ENCODE assay signal across 27 cellular contexts in genomic region chr7:1438208-1438607, GRCh38. TPM values are rescaled to one million over a fixed set of nuclear protein-coding genes. Genes with fewer than 3 reads are reported as not detected.
DNase-seq lines count a peak whose midpoint lies in the region; ATAC-seq, FAIRE-seq and TF ChIP-seq lines count a peak whose summit lies in the region.
"Had no signal": no experiment of that assay in that cellular context is flagged by ENCODE, and none has a peak within 500 bp of the region (broad histone marks: within the 10 kb centered on the region; RNA-seq: fewer than 3 reads in every experiment).

No MANE protein-coding gene starts in this region.

- H2BK5ac ChIP-seq in H1 (ENCODE audit: low read depth, low read length) (no peak overlapping the region), neuronal stem cell (ENCODE audit: low read length) (peak overlapping the region; percentile 24)

- no peak overlapping the region for H3K27ac Mint-ChIP-seq in stimulated activated naive CD8-positive, alpha-beta T cell treated with anti-CD3 and anti-CD28 coated beads, Interleukin-15, amount 100 ng/mL, for 72 hours
- no peak overlapping the region for H3K27ac Mint-ChIP-seq in endodermal cell
- H3K27ac Mint-ChIP-seq: CD14-positive monocyte; CD4-positive, alpha-beta memory T cell; CD4-positive, CD25-positive, alpha-beta regulatory T cell; CD8-positive, alpha-beta memory T cell had no signal

- CTCF ChIA-PET in H1 (lab: Charles Lee; ENCODE audit: partially characterized antibody): interaction anchor here (1.0 to 1.7 kb wide), 2 partner anchors 11 to 14 kb away, joined by 3 to 4 read pairs; no protein-coding TSS in a partner anchor

- no peak overlapping the region for H2BK15ac ChIP-seq in H1 (ENCODE audit: low read length)
- no peak overlapping the region for H2BK15ac ChIP-seq in neuronal stem cell (ENCODE audit: low read length)

- H3K27me3 Mint-ChIP-seq in stimulated activated naive CD8-positive, alpha-beta T cell treated with anti-CD3 and anti-CD28 coated beads, Interleukin-15, amount 100 ng/mL, for 72 hours: peaks cover under 1% of the 10 kb centered on the region
- H3K27me3 Mint-ChIP-seq in endodermal cell (ENCODE audit: insufficient read depth): no peaks in the 10 kb centered on the region
- H3K27me3 Mint-ChIP-seq: CD4-positive, alpha-beta memory T cell; CD4-positive, CD25-positive, alpha-beta regulatory T cell had no signal

- H3K79me1 ChIP-seq in H1 (ENCODE audit: low read depth, low read length) (no peaks in the 10 kb centered on the region), neuronal stem cell (ENCODE audit: low read depth, low read length) (peaks cover 2% of the 10 kb centered on the region)

- H3K4ac ChIP-seq in H1 (replicated peaks; ENCODE audit: insufficient read length, low read depth, low read length): no peak overlapping the region
- no peak overlapping the region for H3K4ac ChIP-seq in neuronal stem cell (ENCODE audit: low read length)

- no peak for TF ChIP-seq EP300 in H1 (IDR thresholded peaks at IDR 0.05; ENCODE audit: borderline replicate concordance in 1 of 2, low read depth in 2 of 2, low read length in 2 of 2)

- no peaks in the 10 kb centered on the region for H3K23me2 ChIP-seq in H1 (ENCODE audit: low read depth, low read length)

- TF ChIP-seq POLR2A in H1 (IDR thresholded peaks at IDR 0.05; ENCODE audit: control extremely low read depth in 1 of 2, low read depth in 2 of 2, low read length in 2 of 2): no peak

- H3K14ac ChIP-seq in H1 (ENCODE audit: insufficient read length) (no peak overlapping the region), neuronal stem cell (ENCODE audit: low read length) (no peak overlapping the region)

- H3K4me1 Mint-ChIP-seq in stimulated activated naive CD8-positive, alpha-beta T cell treated with anti-CD3 and anti-CD28 coated beads, Interleukin-15, amount 100 ng/mL, for 72 hours: no peaks in the 10 kb centered on the region
- no peaks in the 10 kb centered on the region for H3K4me1 Mint-ChIP-seq in endodermal cell
- H3K4me1 Mint-ChIP-seq: CD14-positive monocyte; CD4-positive, alpha-beta memory T cell; CD4-positive, CD25-positive, alpha-beta regulatory T cell; CD8-positive, alpha-beta memory T cell had no signal

- H2AK5ac ChIP-seq in H1 (ENCODE audit: low read depth, low read length): no peak overlapping the region
- H2AK5ac ChIP-seq in neuronal stem cell (ENCODE audit: low read depth, low read length): peak overlapping the region; percentile 63

- H3K79me2 ChIP-seq in H1 (ENCODE audit: control insufficient read depth in 1 of 2, insufficient read depth in 2 of 2, low read length in 2 of 2): peaks cover 0 to 3% of the 10 kb centered on the region in 2 experiments; a peak in 1 of 4 replicates

- H2BK12ac ChIP-seq in H1 (ENCODE audit: low read depth, low read length) (no peak overlapping the region), neuronal stem cell (ENCODE audit: low read length) (no peak overlapping the region)

- no peak for TF ChIP-seq RAD21 in H1 (IDR thresholded peaks at IDR 0.05 in 1 of 2, conservative IDR thresholded peaks at IDR 0.05 in 1 of 2; ENCODE audit: low read depth in 2 of 2, low read length in 2 of 2)

- peaks cover 0 to 6% of the 10 kb centered on the region in 2 experiments for H4K20me1 ChIP-seq in H1 (replicated peaks in 1 of 2; ENCODE audit: control insufficient read depth in 1 of 2, insufficient read depth in 2 of 2, low read length in 2 of 2)
- H4K20me1 ChIP-seq: BLaER1 had no signal

- H3K4me1 ChIP-seq in H1 (replicated peaks in 1 of 4; ENCODE audit: control insufficient read depth in 3 of 4, insufficient read depth in 4 of 4, low read length in 3 of 4) (no peaks in the 10 kb centered on the region), neuronal stem cell (ENCODE audit: control insufficient read depth in 2 of 2, insufficient read depth in 1 of 2, low read depth in 1 of 2, low read length in 2 of 2) (peaks cover 0 to 3% of the 10 kb centered on the region in 2 donors), endodermal cell (ENCODE audit: control insufficient read depth, insufficient read depth, low read length) (no peaks in the 10 kb centered on the region)
- H3K4me1 ChIP-seq: BE2C had no signal

- H3K23ac ChIP-seq in H1 (ENCODE audit: insufficient read length) (no peak overlapping the region), neuronal stem cell (ENCODE audit: low read depth, low read length, poor library complexity) (no peak overlapping the region)

- no peak overlapping the region for H3K4me3 Mint-ChIP-seq in stimulated activated naive CD8-positive, alpha-beta T cell treated with anti-CD3 and anti-CD28 coated beads, Interleukin-15, amount 100 ng/mL, for 72 hours
- no peak overlapping the region for H3K4me3 Mint-ChIP-seq in endodermal cell
- H3K4me3 Mint-ChIP-seq: CD14-positive monocyte; CD4-positive, alpha-beta memory T cell; CD4-positive, CD25-positive, alpha-beta regulatory T cell; CD8-positive, alpha-beta memory T cell had no signal

- H4K91ac ChIP-seq in H1 (replicated peaks; ENCODE audit: insufficient read length, low read length): no peak overlapping the region
- H4K91ac ChIP-seq in neuronal stem cell (ENCODE audit: low read depth, low read length, poor library complexity): no peak overlapping the region

- no peak overlapping the region for H3K56ac ChIP-seq in H1 (replicated peaks; ENCODE audit: insufficient read length, low read depth, low read length)

- H3K9ac ChIP-seq in H1 (replicated peaks in 1 of 4; ENCODE audit: extremely low read depth in 1 of 4, low read depth in 3 of 4, low read length in 3 of 4) (no peak overlapping the region), neuronal stem cell (ENCODE audit: low read depth, low read length, poor library complexity) (no peak overlapping the region), endodermal cell (ENCODE audit: extremely low read depth, low read length, poor library complexity, severe bottlenecking) (no peak overlapping the region)
- H3K9ac ChIP-seq: BLaER1 had no signal

- no peak overlapping the region for H3K27ac ChIP-seq in H1 (ENCODE audit: low read depth, low read length)
- no peak overlapping the region for H3K27ac ChIP-seq in neuronal stem cell (replicated peaks; ENCODE audit: low read length)
- no peak overlapping the region for H3K27ac ChIP-seq in endodermal cell (ENCODE audit: low read depth, low read length)
- H3K27ac ChIP-seq: BLaER1 had no signal

- no peak for TF ChIP-seq CTCF in H1 (IDR thresholded peaks at IDR 0.05; ENCODE audit: control extremely low read depth in 1 of 3, insufficient read depth in 1 of 3, low read depth in 1 of 3, low read length in 3 of 3)
- TF ChIP-seq CTCF in endodermal cell (conservative IDR thresholded peaks at IDR 0.05): no peak

- H3K27me3 ChIP-seq in H1 (replicated peaks in 1 of 4; ENCODE audit: control insufficient read depth in 3 of 4, extremely low read depth in 1 of 4, insufficient read depth in 3 of 4, low read length in 3 of 4): no peaks in the 10 kb centered on the region
- H3K27me3 ChIP-seq in neuronal stem cell (ENCODE audit: control insufficient read depth in 3 of 3, insufficient read depth in 3 of 3, low read depth in 1 of 3, low read length in 3 of 3): no peaks in the 10 kb centered on the region
- H3K27me3 ChIP-seq in endodermal cell (ENCODE audit: control insufficient read depth, insufficient read depth, low read length, poor library complexity, severe bottlenecking): no peaks in the 10 kb centered on the region
- H3K27me3 ChIP-seq: BLaER1 had no signal

- H4K8ac ChIP-seq in H1 (ENCODE audit: extremely low read depth, insufficient read depth, low read length) (peak overlapping the region; percentile 79), neuronal stem cell (ENCODE audit: low read depth, low read length) (peak overlapping the region; percentile 3)

- WGBS in H1 (ENCODE audit: extremely low coverage in 1 of 2, insufficient coverage in 1 of 2, insufficient read length in 1 of 2, insufficient replicate concordance in 2 of 2, low coverage in 1 of 2, low lambda C conversion rate in 2 of 2, missing lambda C conversion rate in 1 of 2), 2 experiments: 90% methylated on average over 9 of the region's 10 CpGs; no CpG with 5 or more reads in 1 of the 2 experiments
- WGBS in neuronal stem cell (ENCODE audit: extremely low coverage in 2 of 2, insufficient read length in 2 of 2, insufficient replicate concordance in 1 of 2), 2 donors: no CpG with 5 or more reads among the region's 10 CpGs
- WGBS in endodermal cell (ENCODE audit: insufficient coverage in 1 of 2, insufficient read length in 1 of 2), 2 experiments: 90 to 95% methylated on average over 3 to 10 of the region's 10 CpGs

- ATAC-seq in stimulated activated naive CD8-positive, alpha-beta T cell treated with anti-CD3 and anti-CD28 coated beads, Interleukin-15, amount 100 ng/mL, for 72 hours: peak; percentile 33
- no peak for ATAC-seq in stimulated activated naive CD8-positive, alpha-beta T cell treated with anti-CD3 and anti-CD28 coated beads, Interleukin-15, Interleukin-2, amounts not matched to agents 100 U/mL and 50 U/mL, for 24 hours
- ATAC-seq: GM12878 had no signal

- H2BK20ac ChIP-seq in H1 (ENCODE audit: low read length): no peak overlapping the region

- H3K9me3 ChIP-seq in H1 (ENCODE audit: insufficient read depth in 2 of 2, low read depth in 1 of 2, low read length in 1 of 2) (peaks cover 0 to 3% of the 10 kb centered on the region in 2 experiments; a peak in 1 of 4 replicates), neuronal stem cell (replicated peaks in 1 of 2; ENCODE audit: control insufficient read depth in 2 of 2, insufficient read depth in 1 of 2, low read depth in 1 of 2, low read length in 2 of 2) (peaks cover 0 to 5% of the 10 kb centered on the region in 2 donors), endodermal cell (ENCODE audit: control insufficient read depth, low read length) (no peaks in the 10 kb centered on the region)
- H3K9me3 ChIP-seq: BE2C, BLaER1 had no signal

- DNase-seq in stimulated activated naive CD8-positive, alpha-beta T cell treated with anti-CD3 and anti-CD28 coated beads, Interleukin-15, amount 100 ng/mL, for 72 hours: no peak
- no peak for DNase-seq in stimulated activated naive CD8-positive, alpha-beta T cell treated with anti-CD3 and anti-CD28 coated beads, Interleukin-15, Interleukin-2, amounts not matched to agents 100 U/mL and 50 U/mL, for 24 hours
- DNase-seq in H1 (ENCODE audit: low read depth in 1 of 2, low spot score in 2 of 2): no peak
- no peak for DNase-seq in neuronal stem cell (ENCODE audit: low spot score)
- no peak for DNase-seq in NCI-H1417 treated with DMSO at 0.1 percent for 48 hours (lab: John Stamatoyannopoulos, UW)
- no peak for DNase-seq in endodermal cell
- DNase-seq: 8988T; ACHN; BE2C; C1 segment of cervical spinal cord; CD4-positive, alpha-beta memory T cell; CD4-positive, CD25-positive, alpha-beta regulatory T cell; CD8-positive, alpha-beta memory T cell; COR-L47; DMS 273 treated with DMSO at 0.1 percent for 48 hours; DMS153; DMS53; DMS79; DND-41; EL; GDM1 had no signal

- H2AFZ ChIP-seq in H1 (ENCODE audit: low read length): no peak overlapping the region
- H2AFZ ChIP-seq in neuronal stem cell (ENCODE audit: low read length): no peak overlapping the region

- POLR2A ChIA-PET in H1 (lab: Charles Lee; ENCODE audit: partially characterized antibody): interaction anchor here (1.1 to 1.2 kb wide), 2 partner anchors 17 to 19 kb away, joined by 3 to 5 read pairs; no protein-coding TSS in a partner anchor

- no peak overlapping the region for H4K5ac ChIP-seq in H1 (ENCODE audit: insufficient read length, low read depth, low read length)

- no peak overlapping the region for H3K4me3 ChIP-seq in H1 (ENCODE audit: extremely low read depth in 1 of 4, insufficient read depth in 2 of 4, low read depth in 3 of 4, low read length in 4 of 4)
- no peak overlapping the region for H3K4me3 ChIP-seq in neuronal stem cell (ENCODE audit: low read length in 2 of 2)
- H3K4me3 ChIP-seq in endodermal cell (ENCODE audit: low read length): no peak overlapping the region
- H3K4me3 ChIP-seq: BLaER1, GM12878 had no signal

- FAIRE-seq in H1 (lab: Jason Lieb, UNC): no peak
- FAIRE-seq: A204.1, GM12878, GM12892, GM18507 had no signal

- no peaks in the 10 kb centered on the region for H3K9me3 Mint-ChIP-seq in stimulated activated naive CD8-positive, alpha-beta T cell treated with anti-CD3 and anti-CD28 coated beads, Interleukin-15, amount 100 ng/mL, for 72 hours
- no peaks in the 10 kb centered on the region for H3K9me3 Mint-ChIP-seq in endodermal cell
- H3K9me3 Mint-ChIP-seq: CD4-positive, alpha-beta memory T cell; CD4-positive, CD25-positive, alpha-beta regulatory T cell; CD8-positive, alpha-beta memory T cell had no signal

- no peak overlapping the region for H3K18ac ChIP-seq in H1 (ENCODE audit: extremely low read depth, low read length)
- no peak overlapping the region for H3K18ac ChIP-seq in neuronal stem cell (ENCODE audit: low read length)

- H3K36me3 ChIP-seq in H1 (ENCODE audit: control insufficient read depth in 2 of 4, insufficient read depth in 4 of 4, low read length in 3 of 4): no peaks in the 10 kb centered on the region
- peaks cover 0 to 5% of the 10 kb centered on the region in 2 donors for H3K36me3 ChIP-seq in neuronal stem cell (replicated peaks in 1 of 2; ENCODE audit: control insufficient read depth in 2 of 2, insufficient read depth in 2 of 2, low read length in 2 of 2)
- no peaks in the 10 kb centered on the region for H3K36me3 ChIP-seq in endodermal cell (ENCODE audit: control insufficient read depth, insufficient read depth, low read length)
- H3K36me3 ChIP-seq: BE2C, BLaER1 had no signal

- no peaks in the 10 kb centered on the region for H3K36me3 Mint-ChIP-seq in endodermal cell (ENCODE audit: low read depth)
- H3K36me3 Mint-ChIP-seq: CD4-positive, alpha-beta memory T cell; CD4-positive, CD25-positive, alpha-beta regulatory T cell; CD8-positive, alpha-beta memory T cell had no signal

- H3K4me2 ChIP-seq in H1 (ENCODE audit: insufficient read depth in 1 of 2, low read depth in 2 of 2, low read length in 2 of 2) (no peak overlapping the region), neuronal stem cell (ENCODE audit: insufficient read depth, low read length, poor library complexity, severe bottlenecking) (no peak overlapping the region)
- H3K4me2 ChIP-seq: BLaER1 had no signal

- H2BK120ac ChIP-seq in H1 (replicated peaks; ENCODE audit: low read depth, low read length) (no peak overlapping the region), neuronal stem cell (ENCODE audit: low read depth, low read length) (no peak overlapping the region)

RNA-seq across cellular contexts. Expression of gene MICALL2, which starts 21.1 kb away (rescaled TPM):
- total RNA-seq in H1 (2021; fragmentation: NEBNext Ultra II Directional; extraction: Animal tissue kit (Norgen Biotek cat#: 25700)): 7.7 and 8.5 TPM in 2 replicates
- polyA plus RNA-seq in H1 (2011; rRNA removed): 5.3 and 7.4 TPM in 2 replicates
- polyA plus RNA-seq in H1 (2011; cell fraction: cytosol; rRNA removed): 7.2 TPM
- polyA plus RNA-seq in H1 (2011; cell fraction: nucleus; rRNA removed): 64.5 TPM
- polyA plus RNA-seq in H1 (2012, experiment 1 of 2): 4.7 to 12.0 TPM (median 11.0 TPM) in 4 replicates
- 4.4 TPM for polyA plus RNA-seq in H1 (2012, experiment 2 of 2)
- polyA plus RNA-seq in H1 (2013, experiment 1 of 2): 8.1 TPM
- polyA plus RNA-seq in H1 (2013, experiment 2 of 2): 6.8 TPM
- 8.8 and 9.6 TPM in 2 replicates for polyA minus RNA-seq in H1 (2011; rRNA and poly(A)+ RNA removed)
- polyA minus RNA-seq in H1 (2011; cell fraction: cytosol; rRNA and poly(A)+ RNA removed): 5.7 TPM
- polyA minus RNA-seq in H1 (2011; cell fraction: nucleus; rRNA and poly(A)+ RNA removed): 14.6 TPM
- polyA plus RNA-seq in neuronal stem cell (2013, experiment 1 of 2): 9.4 TPM
- 10.1 TPM for polyA plus RNA-seq in neuronal stem cell (2013, experiment 2 of 2)
- 10 to 100 TPM; 19.4 to 24.8 TPM for total RNA-seq in endodermal cell
- polyA plus RNA-seq in endodermal cell (2013, experiment 1 of 2): 25.2 TPM
- polyA plus RNA-seq in endodermal cell (2013, experiment 2 of 2): 26.2 TPM
